Comparison of ENCODE assay signal across 22 cellular contexts in the genomic region with DNA sequence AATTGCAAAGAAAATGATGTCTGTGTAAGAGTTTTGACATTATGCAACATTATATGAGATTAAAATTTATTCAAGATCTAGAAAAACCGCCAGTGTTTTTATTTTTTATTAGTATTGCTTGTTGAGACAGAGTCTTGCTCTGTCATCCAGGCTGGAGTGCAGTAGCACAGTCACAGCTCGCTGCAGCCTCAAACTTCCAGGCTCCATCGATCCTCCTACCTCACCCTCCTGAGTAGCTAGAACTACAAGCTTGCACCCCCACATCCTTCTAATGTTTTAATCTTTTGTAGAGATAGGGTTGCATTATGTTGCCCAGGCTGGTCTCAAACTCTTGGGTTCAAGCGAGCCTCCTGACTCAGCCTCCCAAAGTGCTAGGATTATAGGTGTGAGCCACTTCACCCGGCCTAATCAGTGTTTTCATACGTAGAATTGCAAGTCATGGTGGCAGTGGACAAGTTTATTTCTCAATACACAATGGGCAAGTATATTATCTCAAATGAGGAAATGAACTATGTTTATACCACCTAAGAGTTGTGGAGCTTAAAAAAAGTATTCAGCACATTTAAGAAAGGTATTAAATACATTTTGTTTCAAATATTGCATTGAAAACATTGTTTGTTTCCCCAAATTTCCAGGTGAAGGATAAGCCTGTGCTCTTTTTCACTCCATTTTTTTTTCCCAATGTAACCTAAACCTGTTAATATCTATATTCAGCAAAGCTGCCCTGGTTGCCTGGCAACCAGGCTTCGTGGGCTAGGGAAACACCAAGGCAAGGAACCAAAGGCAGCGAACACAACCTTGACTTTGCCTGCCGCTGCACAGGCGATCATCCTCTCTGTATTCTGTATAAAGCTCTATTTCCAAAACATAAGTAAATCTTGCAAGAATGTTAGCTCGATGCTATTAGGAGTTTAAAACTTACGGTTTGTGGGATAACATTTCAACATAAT.
DNase-seq lines count a peak whose midpoint lies in the region; ATAC-seq, FAIRE-seq and TF ChIP-seq lines count a peak whose summit lies in the region.
"Had no signal": no experiment of that assay in that cellular context is flagged by ENCODE, and none has a peak within 500 bp of the region (broad histone marks: within the 10 kb centered on the region; RNA-seq: fewer than 3 reads in every experiment).

No MANE protein-coding gene starts in this region.

- BruUV-seq in K562 (replicated peaks; lab: Mats Ljungman, UMichigan): no TSS peak

- POLR2A ChIA-PET in K562 (lab: Yijun Ruan, JAX): no interaction called here

- in situ Hi-C loops in K562 (cut with MboI): no loop called here

- peak; percentile 1 for DNase-seq in NCI-H1092 treated with DMSO at 0.1 percent for 48 hours (lab: John Stamatoyannopoulos, UW)
- no peak for DNase-seq in NCI-H1092 (lab: John Stamatoyannopoulos, UW)
- DNase-seq in NB4 (ENCODE audit: low read depth): peak; percentile 4
- DNase-seq in K562 (ENCODE audit: extremely low read depth in 1 of 4, low spot score in 3 of 4): no peak
- DNase-seq in pancreas: no peak
- no peak for DNase-seq in DMS153 (lab: John Stamatoyannopoulos, UW)
- DNase-seq in islet precursor cell: no peak
- DNase-seq: activated CD4-positive, CD25-positive, alpha-beta regulatory T cell treated with anti-CD3 and anti-CD28 coated beads, Interleukin-2, amount 50 U/mL, for 72 hours; activated naive CD8-positive, alpha-beta T cell treated with anti-CD3 and anti-CD28 coated beads for 36 hours; C1 segment of cervical spinal cord; HCEC 1CT; heart right ventricle; kidney; NCI-H187; nephron progenitor cell; stimulated activated CD4-positive, alpha-beta T cell treated with anti-CD3 and anti-CD28 coated beads, Interleukin-12 subunit alpha, Interleukin-12 subunit beta, amount 100 ng/mL, for 4 hours; T-helper 9 cell had no signal

- CTCF ChIA-PET in K562 (lab: Yijun Ruan, JAX; ENCODE audit: low intra/inter-chr PET ratio): no interaction called here

- H2AFZ ChIP-seq in K562 (ENCODE audit: low read depth, low read length): no peak overlapping the region

- H3K9me3 ChIP-seq in K562 (replicated peaks; ENCODE audit: control insufficient read depth, insufficient read depth, low read depth, low read length) (no peaks in the 10 kb centered on the region), pancreas (no peaks in the 10 kb centered on the region)
- H3K9me3 ChIP-seq: heart right ventricle had no signal

- H3K27me3 ChIP-seq in K562 (ENCODE audit: control insufficient read depth in 2 of 2, insufficient read depth in 2 of 2, low read length in 2 of 2) (peaks cover 2 to 10% of the 10 kb centered on the region in 2 experiments; a peak in 2 of 5 replicates), pancreas (no peaks in the 10 kb centered on the region)
- H3K27me3 ChIP-seq: heart right ventricle had no signal

- intact Hi-C loops in K562 (cut with micrococcal nuclease) (no loop called here), pancreas (cut with DNase I) (no loop called here)

- no peak for TF ChIP-seq EP300 in K562 (IDR thresholded peaks at IDR 0.05; ENCODE audit: low read length)

- no peaks in the 10 kb centered on the region for H3K79me2 ChIP-seq in K562 (ENCODE audit: control insufficient read depth, insufficient read depth, low read length)

- no peak for TF ChIP-seq RAD21 in K562 (CRISPR knock-in tag; conservative IDR thresholded peaks at IDR 0.05 in 1 of 2, IDR thresholded peaks at IDR 0.05 in 1 of 2)

- H3K4me1 ChIP-seq in K562 (replicated peaks in 1 of 2; ENCODE audit: control insufficient read depth in 2 of 2, insufficient read depth in 2 of 2, low read length in 2 of 2) (no peaks in the 10 kb centered on the region), pancreas (no peaks in the 10 kb centered on the region)

- WGBS in K562 (ENCODE audit: insufficient coverage, low coverage, missing lambda C conversion rate): 1% methylated on average over 12 of the region's 12 CpGs
- 75 to 86% methylated on average over 12 of the region's 12 CpGs for WGBS in pancreas, 2 donors

- H3K36me3 ChIP-seq in K562 (ENCODE audit: control insufficient read depth, insufficient read depth, low read length) (no peaks in the 10 kb centered on the region), pancreas (no peaks in the 10 kb centered on the region)
- H3K36me3 ChIP-seq: heart right ventricle had no signal

- H3K9me1 ChIP-seq in K562 (ENCODE audit: control insufficient read depth, insufficient read depth, low read length): no peaks in the 10 kb centered on the region

- H4K20me1 ChIP-seq in K562 (replicated peaks; ENCODE audit: control insufficient read depth, insufficient read depth, low read length): no peaks in the 10 kb centered on the region

- TF ChIP-seq POLR2A in NB4 (IDR thresholded peaks at IDR 0.05; ENCODE audit: extremely low read depth, insufficient read length) (no peak), K562 (conservative IDR thresholded peaks at IDR 0.05) (no peak)

- no peak overlapping the region for H3K4me2 ChIP-seq in K562 (ENCODE audit: insufficient read depth, low read length)

- no peak for FAIRE-seq in K562 (lab: Jason Lieb, UNC)
- FAIRE-seq in pancreas (lab: Jason Lieb, UNC): no peak
- FAIRE-seq: colon, kidney, RCC 7860, urothelium cell line had no signal

- TF ChIP-seq CTCF in NB4 (IDR thresholded peaks at IDR 0.05; ENCODE audit: low read depth, low read length) (no peak), K562 (IDR thresholded peaks at IDR 0.05 in 2 of 3, conservative IDR thresholded peaks at IDR 0.05 in 1 of 3; ENCODE audit: insufficient read depth in 2 of 3, low read depth in 1 of 3, low read length in 3 of 3) (no peak), pancreas (IDR thresholded peaks at IDR 0.05) (no peak)

- H3K9ac ChIP-seq in K562 (ENCODE audit: insufficient read depth in 1 of 2, low read depth in 2 of 2, low read length in 2 of 2): no peak overlapping the region

- H3K4me3 ChIP-seq in NB4 (ENCODE audit: low read depth, low read length) (no peak overlapping the region), K562 (no peak overlapping the region), pancreas (no peak overlapping the region)
- H3K4me3 ChIP-seq: heart right ventricle, SK-N-MC had no signal

- no peak overlapping the region for H3K27ac ChIP-seq in K562 (ENCODE audit: extremely low read depth, low read depth, low read length)
- H3K27ac ChIP-seq in pancreas: no peak overlapping the region
- H3K27ac ChIP-seq: heart right ventricle, SK-N-MC had no signal

- ATAC-seq in K562: no peak
- ATAC-seq in pancreas: peak in 3 of 4 donors; percentile 30 to 67 (median 58)
- no peak for ATAC-seq in HG03342 (IDR thresholded peaks at IDR 0.05; ENCODE audit: unreplicated experiment)

TF ChIP-seq in K562, 482 proteins besides CTCF, POLR2A, EP300 and RAD21:
- TF ChIP-seq ZNF589 (CRISPR knock-in tag; IDR thresholded peaks at IDR 0.05; ENCODE audit: low read depth) (no peak), RFX1 (IDR thresholded peaks at IDR 0.05) (peak; percentile 56)
- TF ChIP-seq, protein P1, sequence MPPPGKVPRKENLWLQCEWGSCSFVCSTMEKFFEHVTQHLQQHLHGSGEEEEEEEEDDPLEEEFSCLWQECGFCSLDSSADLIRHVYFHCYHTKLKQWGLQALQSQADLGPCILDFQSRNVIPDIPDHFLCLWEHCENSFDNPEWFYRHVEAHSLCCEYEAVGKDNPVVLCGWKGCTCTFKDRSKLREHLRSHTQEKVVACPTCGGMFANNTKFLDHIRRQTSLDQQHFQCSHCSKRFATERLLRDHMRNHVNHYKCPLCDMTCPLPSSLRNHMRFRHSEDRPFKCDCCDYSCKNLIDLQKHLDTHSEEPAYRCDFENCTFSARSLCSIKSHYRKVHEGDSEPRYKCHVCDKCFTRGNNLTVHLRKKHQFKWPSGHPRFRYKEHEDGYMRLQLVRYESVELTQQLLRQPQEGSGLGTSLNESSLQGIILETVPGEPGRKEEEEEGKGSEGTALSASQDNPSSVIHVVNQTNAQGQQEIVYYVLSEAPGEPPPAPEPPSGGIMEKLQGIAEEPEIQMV (tag; conservative IDR thresholded peaks at IDR 0.05; ENCODE audit: low read depth): no peak
- TF ChIP-seq, protein P2, sequence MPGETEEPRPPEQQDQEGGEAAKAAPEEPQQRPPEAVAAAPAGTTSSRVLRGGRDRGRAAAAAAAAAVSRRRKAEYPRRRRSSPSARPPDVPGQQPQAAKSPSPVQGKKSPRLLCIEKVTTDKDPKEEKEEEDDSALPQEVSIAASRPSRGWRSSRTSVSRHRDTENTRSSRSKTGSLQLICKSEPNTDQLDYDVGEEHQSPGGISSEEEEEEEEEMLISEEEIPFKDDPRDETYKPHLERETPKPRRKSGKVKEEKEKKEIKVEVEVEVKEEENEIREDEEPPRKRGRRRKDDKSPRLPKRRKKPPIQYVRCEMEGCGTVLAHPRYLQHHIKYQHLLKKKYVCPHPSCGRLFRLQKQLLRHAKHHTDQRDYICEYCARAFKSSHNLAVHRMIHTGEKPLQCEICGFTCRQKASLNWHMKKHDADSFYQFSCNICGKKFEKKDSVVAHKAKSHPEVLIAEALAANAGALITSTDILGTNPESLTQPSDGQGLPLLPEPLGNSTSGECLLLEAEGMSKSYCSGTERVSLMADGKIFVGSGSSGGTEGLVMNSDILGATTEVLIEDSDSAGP (CRISPR knock-in tag; IDR thresholded peaks at IDR 0.05): no peak

Comparison
In these comparisons a context has a peak if more than half of its experiments do, and no peak if none do; other contexts are left out.
1. DNase-seq: peak in NCI-H1092 treated with DMSO at 0.1 percent for 48 hours (single experiment) and NB4 (single experiment); none in NCI-H1092 (single experiment), K562 (0 of 4), pancreas (0 of 6), DMS153 (single experiment) and islet precursor cell (single experiment).
2. ATAC-seq: peak in pancreas (3 of 4); none in K562 (single experiment) and HG03342 (single experiment).